In the genomic region with DNA sequence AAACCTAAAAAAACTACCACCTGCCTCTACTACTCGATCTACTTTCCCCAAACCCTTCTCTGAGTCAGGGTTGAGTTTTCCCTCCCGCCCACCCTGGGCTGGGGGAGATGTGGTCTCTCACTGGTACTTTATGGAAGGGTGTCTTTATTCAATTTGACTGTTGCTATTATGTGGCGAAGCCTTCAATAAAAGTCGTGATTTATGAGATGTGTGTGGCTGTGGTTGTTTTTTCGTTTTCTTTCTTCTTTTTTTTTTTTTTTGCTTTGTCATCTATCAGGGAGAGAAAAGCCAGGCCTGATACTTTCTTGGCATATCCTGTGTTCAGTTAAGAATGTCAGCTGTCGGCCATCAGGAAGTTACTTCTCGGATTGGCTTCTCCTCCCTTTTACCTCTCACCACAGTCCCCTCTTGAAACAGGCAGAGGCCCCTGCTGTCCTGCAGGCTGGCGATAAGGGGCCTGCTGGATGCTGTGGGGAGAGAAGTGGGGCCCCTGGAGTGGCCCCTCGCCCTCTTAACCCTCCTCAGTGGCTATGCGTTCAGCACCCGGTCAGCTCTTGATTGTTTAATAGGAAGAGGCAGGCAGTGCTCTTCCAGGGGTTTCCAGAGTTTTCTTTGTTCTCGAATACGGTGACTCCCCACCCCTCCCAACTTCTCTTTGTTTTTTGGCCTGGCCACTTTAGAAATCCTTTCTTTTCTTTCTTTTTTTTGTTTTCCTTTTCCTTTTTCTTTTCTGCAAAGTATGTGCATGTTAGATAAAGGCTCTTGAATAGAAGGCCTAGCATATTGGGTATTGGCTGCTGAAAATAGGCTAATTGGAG, we compare ENCODE assay signal across 1 cellular context.
TF ChIP-seq lines count a peak whose summit lies in the region.

No MANE protein-coding gene starts in this region.

TF ChIP-seq in SK-N-SH treated with all-trans-retinoic acid at 6 μM for 48 hours, 23 proteins besides CTCF, POLR2A, EP300 and RAD21 (continued from another document):
- TF ChIP-seq, protein P1, sequence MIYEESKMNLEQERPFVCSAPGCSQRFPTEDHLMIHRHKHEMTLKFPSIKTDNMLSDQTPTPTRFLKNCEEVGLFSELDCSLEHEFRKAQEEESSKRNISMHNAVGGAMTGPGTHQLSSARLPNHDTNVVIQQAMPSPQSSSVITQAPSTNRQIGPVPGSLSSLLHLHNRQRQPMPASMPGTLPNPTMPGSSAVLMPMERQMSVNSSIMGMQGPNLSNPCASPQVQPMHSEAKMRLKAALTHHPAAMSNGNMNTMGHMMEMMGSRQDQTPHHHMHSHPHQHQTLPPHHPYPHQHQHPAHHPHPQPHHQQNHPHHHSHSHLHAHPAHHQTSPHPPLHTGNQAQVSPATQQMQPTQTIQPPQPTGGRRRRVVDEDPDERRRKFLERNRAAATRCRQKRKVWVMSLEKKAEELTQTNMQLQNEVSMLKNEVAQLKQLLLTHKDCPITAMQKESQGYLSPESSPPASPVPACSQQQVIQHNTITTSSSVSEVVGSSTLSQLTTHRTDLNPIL (CRISPR knock-in tag; IDR thresholded peaks at IDR 0.05; ENCODE audit: low read depth): no peak
